Comparison of ENCODE assay signal across 29 cellular contexts in genomic region chr7:159226303-159226702, GRCh38.
"Had no signal": no experiment of that assay in that cellular context is flagged by ENCODE, and none has a peak within 500 bp of the region (broad histone marks: within the 10 kb centered on the region; RNA-seq: fewer than 3 reads in every experiment).

No MANE protein-coding gene starts in this region.

- H3K36me3 ChIP-seq: adrenal gland, cardiac muscle cell, colonic mucosa, gastrocnemius medialis, heart left ventricle had no signal

- H3K36me3 Mint-ChIP-seq: activated naive CD4-positive, alpha-beta T cell treated with anti-CD3 and anti-CD28 coated beads, Interleukin-2, amount 50 U/mL, for 24 hours; activated naive CD8-positive, alpha-beta T cell treated with anti-CD3 and anti-CD28 coated beads for 36 hours had no signal

- H3K27ac ChIP-seq: adrenal gland, body of pancreas, cardiac muscle cell, colonic mucosa, epithelial cell of prostate, gastrocnemius medialis, heart left ventricle had no signal

- H3K4me3 ChIP-seq: adrenal gland, body of pancreas, cardiac muscle cell, colonic mucosa, gastrocnemius medialis, heart left ventricle had no signal

- DNase-seq: activated CD4-positive, alpha-beta T cell treated with anti-CD3 and anti-CD28 coated beads for 36 hours; activated CD4-positive, alpha-beta T cell treated with anti-CD3 and anti-CD28 coated beads, Interleukin-2, amount 50 U/mL, for 1 hour; activated CD4-positive, alpha-beta T cell treated with anti-CD3 and anti-CD28 coated beads, Interleukin-2, amount 50 U/mL, for 48 hours; activated CD4-positive, CD25-positive, alpha-beta regulatory T cell; activated CD4-positive, CD25-positive, alpha-beta regulatory T cell treated with anti-CD3 and anti-CD28 coated beads, Interleukin-2, amount 50 U/mL, for 72 hours; activated CD8-positive, alpha-beta memory T cell treated with anti-CD3 and anti-CD28 coated beads for 24 hours; activated CD8-positive, alpha-beta T cell treated with anti-CD3 and anti-CD28 coated beads for 36 hours; activated effector memory CD4-positive, alpha-beta T cell treated with anti-CD3 and anti-CD28 coated beads, Interleukin-2, amount 50 U/mL, for 16 hours; activated naive CD4-positive, alpha-beta T cell treated with anti-CD3 and anti-CD28 coated beads for 36 hours; activated naive CD8-positive, alpha-beta T cell treated with anti-CD3 and anti-CD28 coated beads for 36 hours; activated naive CD8-positive, alpha-beta T cell treated with anti-CD3 and anti-CD28 coated beads, Interleukin-2, amount 50 U/mL, for 24 hours; activated T-cell treated with anti-CD3 and anti-CD28 coated beads, Interleukin-2, amount 50 U/mL, for 4 hours; adrenal gland; amygdala; aorta; body of pancreas; central memory CD4-positive, alpha-beta T cell; cerebellar nuclear complex; colonic mucosa; effector CD8-positive, alpha-beta T cell; foreskin fibroblast; gastrocnemius medialis; glutamatergic neuron; heart left ventricle; T-helper 2 cell had no signal

- H3K4me3 Mint-ChIP-seq: activated CD4-positive, alpha-beta T cell treated with anti-CD3 and anti-CD28 coated beads for 36 hours; activated CD8-positive, alpha-beta T cell treated with anti-CD3 and anti-CD28 coated beads for 36 hours; activated naive CD4-positive, alpha-beta T cell treated with anti-CD3 and anti-CD28 coated beads for 36 hours; activated naive CD4-positive, alpha-beta T cell treated with anti-CD3 and anti-CD28 coated beads, Interleukin-2, amount 50 U/mL, for 24 hours; activated naive CD8-positive, alpha-beta T cell treated with anti-CD3 and anti-CD28 coated beads for 36 hours; activated naive CD8-positive, alpha-beta T cell treated with anti-CD3 and anti-CD28 coated beads, Interleukin-2, amount 50 U/mL, for 24 hours; activated T-cell treated with anti-CD3 and anti-CD28 coated beads, Interleukin-2, amount 50 U/mL, for 4 hours; activated T-helper 17 cell treated with anti-CD3 and anti-CD28 coated beads, Interleukin-2, amount 50 U/mL, for 72 hours had no signal

- H3K27me3 ChIP-seq: adrenal gland, body of pancreas, cardiac muscle cell, colonic mucosa, gastrocnemius medialis had no signal

- H3K4me1 ChIP-seq: adrenal gland, body of pancreas, colonic mucosa, gastrocnemius medialis, heart left ventricle had no signal

- H3K27me3 Mint-ChIP-seq: activated CD4-positive, alpha-beta T cell treated with anti-CD3 and anti-CD28 coated beads for 36 hours; activated naive CD4-positive, alpha-beta T cell treated with anti-CD3 and anti-CD28 coated beads, Interleukin-2, amount 50 U/mL, for 24 hours; activated naive CD8-positive, alpha-beta T cell treated with anti-CD3 and anti-CD28 coated beads for 36 hours had no signal

- H3K9me3 Mint-ChIP-seq: activated CD8-positive, alpha-beta T cell treated with anti-CD3 and anti-CD28 coated beads for 36 hours; activated naive CD4-positive, alpha-beta T cell treated with anti-CD3 and anti-CD28 coated beads for 36 hours; activated naive CD4-positive, alpha-beta T cell treated with anti-CD3 and anti-CD28 coated beads, Interleukin-2, amount 50 U/mL, for 24 hours; activated naive CD8-positive, alpha-beta T cell treated with anti-CD3 and anti-CD28 coated beads for 36 hours; activated naive CD8-positive, alpha-beta T cell treated with anti-CD3 and anti-CD28 coated beads, Interleukin-2, amount 50 U/mL, for 24 hours; activated T-cell treated with anti-CD3 and anti-CD28 coated beads, Interleukin-2, amount 50 U/mL, for 4 hours; activated T-helper 17 cell treated with anti-CD3 and anti-CD28 coated beads, Interleukin-2, amount 50 U/mL, for 72 hours had no signal

- H3K4me1 Mint-ChIP-seq: activated CD4-positive, alpha-beta T cell treated with anti-CD3 and anti-CD28 coated beads for 36 hours; activated naive CD4-positive, alpha-beta T cell treated with anti-CD3 and anti-CD28 coated beads, Interleukin-2, amount 50 U/mL, for 24 hours; activated naive CD8-positive, alpha-beta T cell treated with anti-CD3 and anti-CD28 coated beads for 36 hours; activated naive CD8-positive, alpha-beta T cell treated with anti-CD3 and anti-CD28 coated beads, Interleukin-2, amount 50 U/mL, for 24 hours; activated T-helper 17 cell treated with anti-CD3 and anti-CD28 coated beads, Interleukin-2, amount 50 U/mL, for 72 hours had no signal

- H3K9me3 ChIP-seq: adrenal gland, body of pancreas, colonic mucosa, gastrocnemius medialis, heart left ventricle had no signal

- ATAC-seq: activated CD4-positive, alpha-beta T cell treated with anti-CD3 and anti-CD28 coated beads for 36 hours; activated CD8-positive, alpha-beta T cell treated with anti-CD3 and anti-CD28 coated beads for 36 hours; activated naive CD8-positive, alpha-beta T cell treated with anti-CD3 and anti-CD28 coated beads, Interleukin-2, amount 50 U/mL, for 24 hours; activated T-cell treated with anti-CD3 and anti-CD28 coated beads, Interleukin-2, amount 50 U/mL, for 4 hours; activated T-helper 17 cell treated with anti-CD3 and anti-CD28 coated beads, Interleukin-2, amount 50 U/mL, for 72 hours; body of pancreas; gastrocnemius medialis; heart left ventricle had no signal

- H3K27ac Mint-ChIP-seq: activated CD4-positive, alpha-beta T cell treated with anti-CD3 and anti-CD28 coated beads for 36 hours; activated CD8-positive, alpha-beta T cell treated with anti-CD3 and anti-CD28 coated beads for 36 hours; activated naive CD4-positive, alpha-beta T cell treated with anti-CD3 and anti-CD28 coated beads for 36 hours; activated naive CD4-positive, alpha-beta T cell treated with anti-CD3 and anti-CD28 coated beads, Interleukin-2, amount 50 U/mL, for 24 hours; activated naive CD8-positive, alpha-beta T cell treated with anti-CD3 and anti-CD28 coated beads for 36 hours; activated naive CD8-positive, alpha-beta T cell treated with anti-CD3 and anti-CD28 coated beads, Interleukin-2, amount 50 U/mL, for 24 hours; activated T-helper 17 cell treated with anti-CD3 and anti-CD28 coated beads, Interleukin-2, amount 50 U/mL, for 72 hours had no signal
